In genomic region chr11:134947556-134947955, GRCh38 we compare ENCODE assay signal across 27 cellular contexts.
"Had no signal": no experiment of that assay in that cellular context is flagged by ENCODE, and none has a peak within 500 bp of the region (broad histone marks: within the 10 kb centered on the region; RNA-seq: fewer than 3 reads in every experiment).

No MANE protein-coding gene starts in this region.

- H3K27me3 Mint-ChIP-seq: dendritic cell treated with granulocyte-macrophage colony-stimulating factor and Interleukin-4, amounts not matched to agents 40 ng/mL and 50 ng/mL, for 4 days had no signal

- H3K36me3 ChIP-seq: colonic mucosa, gastroesophageal sphincter, heart right ventricle, left lung, ovary, right lobe of liver, suprapubic skin, thyroid gland had no signal

- H3K9me3 ChIP-seq: colonic mucosa, gastroesophageal sphincter, heart right ventricle, left lung, ovary, right lobe of liver, suprapubic skin, thyroid gland had no signal

- ATAC-seq: esophagus mucosa; foreskin keratinocyte; gastroesophageal sphincter; heart right ventricle; left cardiac atrium; left lung; naive thymus-derived CD8-positive, alpha-beta T cell; right lobe of liver; stimulated activated naive CD8-positive, alpha-beta T cell treated with anti-CD3 and anti-CD28 coated beads, Interleukin-15, amount 100 ng/mL, for 72 hours had no signal

- H3K4me1 ChIP-seq: colonic mucosa, foreskin keratinocyte, right lobe of liver, suprapubic skin had no signal

- H3K27ac Mint-ChIP-seq: dendritic cell treated with granulocyte-macrophage colony-stimulating factor and Interleukin-4, amounts not matched to agents 40 ng/mL and 50 ng/mL, for 4 days; endodermal cell; nephron progenitor cell; stimulated activated naive CD8-positive, alpha-beta T cell treated with anti-CD3 and anti-CD28 coated beads, Interleukin-15, amount 100 ng/mL, for 72 hours; type B pancreatic cell had no signal

- H3K27me3 ChIP-seq: colonic mucosa, foreskin keratinocyte, left lung, ovary, right lobe of liver, suprapubic skin, thyroid gland had no signal

- H3K9me3 Mint-ChIP-seq: dendritic cell treated with granulocyte-macrophage colony-stimulating factor and Interleukin-4, amounts not matched to agents 40 ng/mL and 50 ng/mL, for 4 days; endodermal cell; naive thymus-derived CD8-positive, alpha-beta T cell; nephron progenitor cell; stimulated activated naive CD8-positive, alpha-beta T cell treated with anti-CD3 and anti-CD28 coated beads, Interleukin-15, amount 100 ng/mL, for 72 hours; type B pancreatic cell had no signal

- H3K4me3 ChIP-seq: colonic mucosa, gastroesophageal sphincter, heart right ventricle, left lung, ovary, right lobe of liver, smooth muscle cell, suprapubic skin, thyroid gland had no signal

- H3K4me3 Mint-ChIP-seq: dendritic cell treated with granulocyte-macrophage colony-stimulating factor and Interleukin-4, amounts not matched to agents 40 ng/mL and 50 ng/mL, for 4 days; endodermal cell; naive thymus-derived CD8-positive, alpha-beta T cell; nephron progenitor cell; stimulated activated naive CD8-positive, alpha-beta T cell treated with anti-CD3 and anti-CD28 coated beads, Interleukin-15, amount 100 ng/mL, for 72 hours; type B pancreatic cell had no signal

- H3K27ac ChIP-seq: colonic mucosa, epithelial cell of prostate, foreskin keratinocyte, gastroesophageal sphincter, heart right ventricle, left lung, ovary, right lobe of liver, suprapubic skin had no signal

- H3K36me3 Mint-ChIP-seq: naive thymus-derived CD8-positive, alpha-beta T cell; type B pancreatic cell had no signal

- H3K4me1 Mint-ChIP-seq: naive thymus-derived CD8-positive, alpha-beta T cell; stimulated activated naive CD8-positive, alpha-beta T cell treated with anti-CD3 and anti-CD28 coated beads, Interleukin-15, amount 100 ng/mL, for 72 hours had no signal

- DNase-seq: colonic mucosa; effector CD8-positive, alpha-beta T cell; endodermal cell; foreskin keratinocyte; heart right ventricle; hippocampal formation; left cardiac atrium; left lung; naive thymus-derived CD8-positive, alpha-beta T cell; nephron progenitor cell; nucleus accumbens; ovary; right lobe of liver; stimulated activated CD4-positive, alpha-beta T cell treated with anti-CD3 and anti-CD28 coated beads, Interleukin-12 subunit alpha, Interleukin-12 subunit beta, amount 100 ng/mL, for 4 hours; stimulated activated CD4-positive, alpha-beta T cell treated with anti-CD3 and anti-CD28 coated beads, Interleukin-1b, Interleukin-23, amount 100 ng/mL, for 48 hours; stimulated activated CD4-positive, alpha-beta T cell treated with anti-CD3 and anti-CD28 coated beads, Interleukin-4, amount 100 ng/mL, for 1 hour; stimulated activated CD8-positive, alpha-beta memory T cell treated with anti-CD3 and anti-CD28 coated beads, Interleukin-4, amount 100 ng/mL, for 48 hours; stimulated activated naive CD4-positive, alpha-beta T cell; stimulated activated naive CD8-positive, alpha-beta T cell treated with anti-CD3 and anti-CD28 coated beads, Interleukin-15, amount 100 ng/mL, for 72 hours; thyroid gland had no signal
